27 cellular contexts compared by ENCODE assay signal in genomic region chr5:83831834-83832233, GRCh38.
"Had no signal": no experiment of that assay in that cellular context is flagged by ENCODE, and none has a peak within 500 bp of the region (broad histone marks: within the 10 kb centered on the region; RNA-seq: fewer than 3 reads in every experiment).

No MANE protein-coding gene starts in this region.

- H3K4me1 ChIP-seq: colonic mucosa, esophagus muscularis mucosa, esophagus squamous epithelium, foreskin keratinocyte, gastrocnemius medialis, gastroesophageal sphincter, heart left ventricle had no signal

- H3K4me3 ChIP-seq: colonic mucosa, coronary artery, dorsolateral prefrontal cortex, esophagus muscularis mucosa, esophagus squamous epithelium, gastrocnemius medialis, gastroesophageal sphincter, heart left ventricle, heart right ventricle had no signal

- H3K36me3 ChIP-seq: colonic mucosa, esophagus muscularis mucosa, esophagus squamous epithelium, gastrocnemius medialis, gastroesophageal sphincter, heart left ventricle, heart right ventricle had no signal

- H3K27me3 ChIP-seq: colonic mucosa, dorsolateral prefrontal cortex, esophagus muscularis mucosa, esophagus squamous epithelium, foreskin keratinocyte, gastrocnemius medialis, gastroesophageal sphincter, heart left ventricle, heart right ventricle had no signal

- ATAC-seq: effector memory CD8-positive, alpha-beta T cell; esophagus mucosa; foreskin keratinocyte; gastrocnemius medialis; gastroesophageal sphincter; heart left ventricle; heart right ventricle had no signal

- H3K27ac ChIP-seq: colonic mucosa, coronary artery, dorsolateral prefrontal cortex, epithelial cell of prostate, esophagus muscularis mucosa, esophagus squamous epithelium, foreskin keratinocyte, gastrocnemius medialis, gastroesophageal sphincter, heart left ventricle, heart right ventricle had no signal

- H3K9me3 ChIP-seq: colonic mucosa, esophagus muscularis mucosa, esophagus squamous epithelium, gastrocnemius medialis, gastroesophageal sphincter had no signal

- FAIRE-seq: endometrium, endothelial cell of umbilical vein, frontal cortex had no signal

- DNase-seq: colonic mucosa; cortex of kidney; dermis blood vessel endothelial cell; dorsolateral prefrontal cortex; effector CD4-positive, alpha-beta T cell; effector CD8-positive, alpha-beta T cell; effector memory CD4-positive, alpha-beta T cell; effector memory CD8-positive, alpha-beta T cell; endodermal cell; erythroblast; esophagus squamous epithelium; foreskin fibroblast; foreskin keratinocyte; foreskin melanocyte; gastrocnemius medialis; glutamatergic neuron; head of caudate nucleus; heart left ventricle; heart right ventricle had no signal
